ENCODE assay signal across 1 cellular context in the genomic region with DNA sequence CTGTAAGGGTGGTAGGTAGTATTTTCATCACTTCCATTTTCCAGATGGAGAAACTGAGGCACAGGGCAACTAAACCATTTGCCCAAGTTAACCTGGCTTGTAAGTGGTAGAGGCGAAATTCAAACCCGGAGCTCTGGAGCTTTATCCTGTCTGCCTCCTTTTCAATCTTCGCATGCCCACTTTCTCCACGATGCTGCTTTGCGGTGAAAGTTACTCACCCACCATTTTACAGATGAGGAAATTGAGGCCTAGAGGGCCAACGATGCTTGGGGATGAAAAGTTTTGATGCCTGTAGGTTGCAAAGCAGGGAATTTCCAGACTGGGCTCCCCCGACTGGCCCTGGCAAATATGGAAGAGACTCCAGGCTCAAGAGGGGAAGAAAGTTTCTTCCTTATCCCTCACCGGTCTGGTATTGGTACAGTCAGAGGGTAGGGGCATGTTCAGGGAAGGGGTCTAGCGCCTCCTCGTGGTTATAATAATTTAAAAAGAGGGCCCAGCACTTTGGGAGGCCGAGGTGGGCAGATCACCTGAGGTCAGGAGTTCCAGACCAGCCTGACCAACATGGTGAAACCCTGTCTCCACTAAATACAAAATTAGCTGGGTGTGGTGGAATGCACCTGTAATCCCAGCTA.
TF ChIP-seq lines count a peak whose summit lies in the region.

No MANE protein-coding gene starts in this region.

TF ChIP-seq in HepG2, 621 proteins besides CTCF, POLR2A, EP300 and RAD21:
- TF ChIP-seq STAG1 (CRISPR knock-in tag; IDR thresholded peaks at IDR 0.05) (peak; percentile 69), MTF2 (CRISPR knock-in tag; IDR thresholded peaks at IDR 0.05; ENCODE audit: borderline replicate concordance) (no peak), ZNF629 (CRISPR knock-in tag; conservative IDR thresholded peaks at IDR 0.05) (peak; percentile 70), HIVEP1 (CRISPR knock-in tag; IDR thresholded peaks at IDR 0.05) (no peak), SMC3 (IDR thresholded peaks at IDR 0.05; ENCODE audit: low read length) (peak; percentile 55; the same call in 1 of the 2 replicates), SMAD3 (CRISPR knock-in tag; IDR thresholded peaks at IDR 0.05) (no peak), ZNF75D (CRISPR knock-in tag; IDR thresholded peaks at IDR 0.05; ENCODE audit: borderline replicate concordance) (no peak), ZSCAN22 (CRISPR knock-in tag; IDR thresholded peaks at IDR 0.05) (peak; percentile 93)
- TF ChIP-seq, protein P1, sequence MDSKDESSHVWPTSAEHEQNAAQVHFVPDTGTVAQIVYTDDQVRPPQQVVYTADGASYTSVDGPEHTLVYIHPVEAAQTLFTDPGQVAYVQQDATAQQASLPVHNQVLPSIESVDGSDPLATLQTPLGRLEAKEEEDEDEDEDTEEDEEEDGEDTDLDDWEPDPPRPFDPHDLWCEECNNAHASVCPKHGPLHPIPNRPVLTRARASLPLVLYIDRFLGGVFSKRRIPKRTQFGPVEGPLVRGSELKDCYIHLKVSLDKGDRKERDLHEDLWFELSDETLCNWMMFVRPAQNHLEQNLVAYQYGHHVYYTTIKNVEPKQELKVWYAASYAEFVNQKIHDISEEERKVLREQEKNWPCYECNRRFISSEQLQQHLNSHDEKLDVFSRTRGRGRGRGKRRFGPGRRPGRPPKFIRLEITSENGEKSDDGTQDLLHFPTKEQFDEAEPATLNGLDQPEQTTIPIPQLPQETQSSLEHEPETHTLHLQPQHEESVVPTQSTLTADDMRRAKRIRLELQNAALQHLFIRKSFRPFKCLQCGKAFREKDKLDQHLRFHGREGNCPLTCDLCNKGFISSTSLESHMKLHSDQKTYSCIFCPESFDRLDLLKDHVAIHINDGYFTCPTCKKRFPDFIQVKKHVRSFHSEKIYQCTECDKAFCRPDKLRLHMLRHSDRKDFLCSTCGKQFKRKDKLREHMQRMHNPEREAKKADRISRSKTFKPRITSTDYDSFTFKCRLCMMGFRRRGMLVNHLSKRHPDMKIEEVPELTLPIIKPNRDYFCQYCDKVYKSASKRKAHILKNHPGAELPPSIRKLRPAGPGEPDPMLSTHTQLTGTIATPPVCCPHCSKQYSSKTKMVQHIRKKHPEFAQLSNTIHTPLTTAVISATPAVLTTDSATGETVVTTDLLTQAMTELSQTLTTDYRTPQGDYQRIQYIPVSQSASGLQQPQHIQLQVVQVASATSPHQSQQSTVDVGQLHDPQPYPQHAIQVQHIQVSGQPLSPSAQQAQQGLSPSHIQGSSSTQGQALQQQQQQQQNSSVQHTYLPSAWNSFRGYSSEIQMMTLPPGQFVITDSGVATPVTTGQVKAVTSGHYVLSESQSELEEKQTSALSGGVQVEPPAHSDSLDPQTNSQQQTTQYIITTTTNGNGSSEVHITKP (CRISPR knock-in tag; IDR thresholded peaks at IDR 0.05; ENCODE audit: low read depth), result peak; percentile 83; the same call in 1 of the 2 replicates
- TF ChIP-seq, protein P2, sequence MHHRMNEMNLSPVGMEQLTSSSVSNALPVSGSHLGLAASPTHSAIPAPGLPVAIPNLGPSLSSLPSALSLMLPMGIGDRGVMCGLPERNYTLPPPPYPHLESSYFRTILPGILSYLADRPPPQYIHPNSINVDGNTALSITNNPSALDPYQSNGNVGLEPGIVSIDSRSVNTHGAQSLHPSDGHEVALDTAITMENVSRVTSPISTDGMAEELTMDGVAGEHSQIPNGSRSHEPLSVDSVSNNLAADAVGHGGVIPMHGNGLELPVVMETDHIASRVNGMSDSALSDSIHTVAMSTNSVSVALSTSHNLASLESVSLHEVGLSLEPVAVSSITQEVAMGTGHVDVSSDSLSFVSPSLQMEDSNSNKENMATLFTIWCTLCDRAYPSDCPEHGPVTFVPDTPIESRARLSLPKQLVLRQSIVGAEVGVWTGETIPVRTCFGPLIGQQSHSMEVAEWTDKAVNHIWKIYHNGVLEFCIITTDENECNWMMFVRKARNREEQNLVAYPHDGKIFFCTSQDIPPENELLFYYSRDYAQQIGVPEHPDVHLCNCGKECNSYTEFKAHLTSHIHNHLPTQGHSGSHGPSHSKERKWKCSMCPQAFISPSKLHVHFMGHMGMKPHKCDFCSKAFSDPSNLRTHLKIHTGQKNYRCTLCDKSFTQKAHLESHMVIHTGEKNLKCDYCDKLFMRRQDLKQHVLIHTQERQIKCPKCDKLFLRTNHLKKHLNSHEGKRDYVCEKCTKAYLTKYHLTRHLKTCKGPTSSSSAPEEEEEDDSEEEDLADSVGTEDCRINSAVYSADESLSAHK (CRISPR knock-in tag; IDR thresholded peaks at IDR 0.05; ENCODE audit: borderline replicate concordance), result no peak
